Comparison of ENCODE assay signal across 19 cellular contexts in the genomic region with DNA sequence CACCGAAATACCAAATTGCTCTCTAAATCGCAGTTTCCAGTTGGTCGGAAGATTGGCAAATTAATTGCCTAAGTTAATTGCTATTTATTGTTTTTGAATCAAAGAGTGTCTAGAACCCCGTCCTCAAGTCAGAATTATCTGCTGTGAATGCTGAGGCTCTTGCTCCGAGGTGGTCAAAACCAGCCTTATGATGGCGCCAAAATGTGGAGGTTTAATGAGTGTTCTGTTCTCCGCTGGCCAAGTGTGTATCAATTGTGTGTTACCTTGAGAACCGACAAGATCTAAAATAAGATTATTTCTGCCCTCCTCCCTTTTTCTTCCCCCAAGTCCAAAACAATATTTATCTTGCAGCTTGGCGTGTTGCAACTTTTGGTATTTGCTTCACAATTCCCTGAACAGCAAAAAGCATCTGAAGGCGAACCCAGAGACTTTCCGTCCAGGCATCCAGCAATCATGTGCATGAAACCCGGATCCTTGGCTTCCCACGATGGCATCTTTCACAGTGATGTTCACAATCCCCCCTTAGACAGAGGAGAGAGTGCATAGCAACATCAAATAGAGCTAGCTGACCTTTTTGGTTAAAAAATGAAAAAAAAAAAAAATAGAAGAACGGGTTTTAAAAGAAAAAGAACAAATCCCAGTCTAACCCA.
"Had no signal": no experiment of that assay in that cellular context is flagged by ENCODE, and none has a peak within 500 bp of the region (broad histone marks: within the 10 kb centered on the region; RNA-seq: fewer than 3 reads in every experiment).

No MANE protein-coding gene starts in this region.

- H3K79me2 ChIP-seq: hepatocyte had no signal

- H3K27ac Mint-ChIP-seq: dendritic cell treated with granulocyte-macrophage colony-stimulating factor and Interleukin-4, amounts not matched to agents 40 ng/mL and 50 ng/mL, for 4 days; effector memory CD8-positive, alpha-beta T cell; mesothelial cell of epicardium had no signal

- H2AFZ ChIP-seq: hepatocyte had no signal

- H3K27me3 ChIP-seq: colonic mucosa, esophagus muscularis mucosa, foreskin keratinocyte, gastroesophageal sphincter, hepatocyte had no signal

- H3K9me3 ChIP-seq: colonic mucosa, esophagus muscularis mucosa, gastroesophageal sphincter, heart left ventricle, left lung, lower lobe of right lung, mucosa of descending colon had no signal

- H3K4me2 ChIP-seq: hepatocyte had no signal

- DNase-seq: colonic mucosa; cortex of kidney; effector CD8-positive, alpha-beta T cell; effector memory CD8-positive, alpha-beta T cell; foreskin keratinocyte; heart left ventricle; hypothalamus; kidney; kidney glomerular epithelial cell; left lung; left ventricle myocardium superior; lower lobe of right lung; mesenchymal stem cell; mucosa of descending colon had no signal

- H3K27ac ChIP-seq: colonic mucosa, esophagus muscularis mucosa, foreskin keratinocyte, gastroesophageal sphincter, heart left ventricle, hepatocyte, left lung, lower lobe of right lung had no signal

- H3K4me3 Mint-ChIP-seq: dendritic cell treated with granulocyte-macrophage colony-stimulating factor and Interleukin-4, amounts not matched to agents 40 ng/mL and 50 ng/mL, for 4 days; effector memory CD8-positive, alpha-beta T cell; mesothelial cell of epicardium had no signal

- ATAC-seq: effector memory CD8-positive, alpha-beta T cell; foreskin keratinocyte; gastroesophageal sphincter; heart left ventricle; left lung; left ventricle myocardium superior; lower lobe of right lung; mucosa of descending colon had no signal

- H3K4me1 ChIP-seq: colonic mucosa, esophagus muscularis mucosa, foreskin keratinocyte, gastroesophageal sphincter, heart left ventricle, left lung, lower lobe of right lung had no signal

- H3K36me3 Mint-ChIP-seq: mesothelial cell of epicardium had no signal

- H3K27me3 Mint-ChIP-seq: dendritic cell treated with granulocyte-macrophage colony-stimulating factor and Interleukin-4, amounts not matched to agents 40 ng/mL and 50 ng/mL, for 4 days; effector memory CD8-positive, alpha-beta T cell had no signal

- H3K4me3 ChIP-seq: colonic mucosa, esophagus muscularis mucosa, gastroesophageal sphincter, heart left ventricle, hepatocyte, left lung, lower lobe of right lung, mucosa of descending colon had no signal

- H3K9me3 Mint-ChIP-seq: dendritic cell treated with granulocyte-macrophage colony-stimulating factor and Interleukin-4, amounts not matched to agents 40 ng/mL and 50 ng/mL, for 4 days; effector memory CD8-positive, alpha-beta T cell; mesothelial cell of epicardium had no signal

- H3K36me3 ChIP-seq: colonic mucosa, esophagus muscularis mucosa, gastroesophageal sphincter, heart left ventricle, left lung, lower lobe of right lung had no signal
